In genomic region chr11:115579181-115579825, GRCh38 we compare ENCODE assay signal across 21 cellular contexts.
DNase-seq lines count a peak whose midpoint lies in the region; ATAC-seq and TF ChIP-seq lines count a peak whose summit lies in the region.
"Had no signal": no experiment of that assay in that cellular context is flagged by ENCODE, and none has a peak within 500 bp of the region (broad histone marks: within the 10 kb centered on the region; RNA-seq: fewer than 3 reads in every experiment).

No MANE protein-coding gene starts in this region.

- H3K4me1 ChIP-seq in HEK293 (ENCODE audit: control insufficient read depth, insufficient read depth, low read length) (0 out of 2 replicates have a peak, but pooled peaks cover 3% of the 10 kb centered on the region), foreskin keratinocyte (peaks cover 5% of the 10 kb centered on the region)
- H3K4me1 ChIP-seq: HAP-1 had no signal

- TF ChIP-seq CTCF in HEK293 (tag by site-specific recombination; IDR thresholded peaks at IDR 0.05) (no peak), foreskin keratinocyte (conservative IDR thresholded peaks at IDR 0.05) (no peak)

- ATAC-seq in foreskin keratinocyte = peak; percentile 49

- H3K4me1 Mint-ChIP-seq in activated CD4-positive, alpha-beta memory T cell treated with anti-CD3 and anti-CD28 coated beads, Interleukin-2, amount 10 ng/mL, durations not matched to agents 7 days and 5 days = no peaks in the 10 kb centered on the region
- H3K4me1 Mint-ChIP-seq: CD8-positive, alpha-beta memory T cell had no signal

- peak; percentile 30 for DNase-seq in RPMI7951 (ENCODE audit: low read depth)
- peak in 1 of 2 donors; percentile 64 for DNase-seq in foreskin keratinocyte
- peak; percentile 26 for DNase-seq in renal cortical epithelial cell (ENCODE audit: low read depth)
- DNase-seq in activated CD4-positive, alpha-beta memory T cell treated with anti-CD3 and anti-CD28 coated beads, Interleukin-2, amount 10 ng/mL, durations not matched to agents 7 days and 5 days = no peak
- DNase-seq in erythroblast (lab: John Stamatoyannopoulos, UW) = no peak
- no peak for DNase-seq in COLO829 (ENCODE audit: low spot score)
- DNase-seq: CD8-positive, alpha-beta memory T cell; KG1; NCI-H1105 treated with DMSO at 0.1 percent for 48 hours; NCI-H1694; NCI-H2081; NCI-H2171; NCI-H345; NCI-H524; NCI-H774; Peyer's patch; SHP77 had no signal

- no peaks in the 10 kb centered on the region for H3K27me3 Mint-ChIP-seq in activated CD4-positive, alpha-beta memory T cell treated with anti-CD3 and anti-CD28 coated beads, Interleukin-2, amount 10 ng/mL, durations not matched to agents 7 days and 5 days

- TF ChIP-seq POLR2A in erythroblast (IDR thresholded peaks at IDR 0.05; ENCODE audit: low read length) = no peak

- H3K36me3 Mint-ChIP-seq in activated CD4-positive, alpha-beta memory T cell treated with anti-CD3 and anti-CD28 coated beads, Interleukin-2, amount 10 ng/mL, durations not matched to agents 7 days and 5 days (ENCODE audit: low read depth) = no peaks in the 10 kb centered on the region
- H3K36me3 Mint-ChIP-seq: CD8-positive, alpha-beta memory T cell had no signal

- H3K4me3 ChIP-seq in HEK293 (ENCODE audit: low read depth, low read length) = no peak overlapping the region
- H3K4me3 ChIP-seq: HAP-1, Peyer's patch had no signal

- no peak overlapping the region for H3K27ac Mint-ChIP-seq in activated CD4-positive, alpha-beta memory T cell treated with anti-CD3 and anti-CD28 coated beads, Interleukin-2, amount 10 ng/mL, durations not matched to agents 7 days and 5 days
- H3K27ac Mint-ChIP-seq: CD8-positive, alpha-beta memory T cell had no signal

- H3K9me3 ChIP-seq in HEK293 (ENCODE audit: control insufficient read depth, insufficient read depth, low read depth, low read length) = no peaks in the 10 kb centered on the region
- H3K9me3 ChIP-seq: HAP-1, Peyer's patch had no signal

- no peak overlapping the region for H3K27ac ChIP-seq in HEK293 (ENCODE audit: extremely low read depth, low read depth, low read length)
- no peak overlapping the region for H3K27ac ChIP-seq in foreskin keratinocyte
- H3K27ac ChIP-seq: C4-2B, HL-60, Peyer's patch had no signal

- CTCF ChIA-PET in HEK293 (lab: Yijun Ruan, JAX) = interaction anchor here (0.9 to 1.6 kb wide), 2 partner anchors 73 to 805 kb away, joined by 3 read pairs; no protein-coding TSS in a partner anchor
- CTCF ChIA-PET in activated CD4-positive, alpha-beta memory T cell treated with anti-CD3 and anti-CD28 coated beads, Interleukin-2, amount 10 ng/mL, durations not matched to agents 7 days and 5 days (lab: Charles Lee) = no interaction called here

- no peak overlapping the region for H3K4me3 Mint-ChIP-seq in activated CD4-positive, alpha-beta memory T cell treated with anti-CD3 and anti-CD28 coated beads, Interleukin-2, amount 10 ng/mL, durations not matched to agents 7 days and 5 days
- H3K4me3 Mint-ChIP-seq: CD8-positive, alpha-beta memory T cell had no signal

- H3K36me3 ChIP-seq in HEK293 (ENCODE audit: control insufficient read depth in 2 of 2, insufficient read depth in 1 of 2, low read length in 2 of 2) = no peaks in the 10 kb centered on the region
- H3K36me3 ChIP-seq: HAP-1, Peyer's patch had no signal

- no peaks in the 10 kb centered on the region for H3K27me3 ChIP-seq in foreskin keratinocyte
- H3K27me3 ChIP-seq: Peyer's patch had no signal

- POLR2A ChIA-PET in HEK293 (lab: Yijun Ruan, JAX) = no interaction called here
- POLR2A ChIA-PET in activated CD4-positive, alpha-beta memory T cell treated with anti-CD3 and anti-CD28 coated beads, Interleukin-2, amount 10 ng/mL, durations not matched to agents 7 days and 5 days (lab: Charles Lee) = no interaction called here

- peaks cover 2% of the 10 kb centered on the region for H3K9me3 Mint-ChIP-seq in activated CD4-positive, alpha-beta memory T cell treated with anti-CD3 and anti-CD28 coated beads, Interleukin-2, amount 10 ng/mL, durations not matched to agents 7 days and 5 days

TF ChIP-seq in HEK293, 187 proteins besides CTCF, POLR2A, EP300 and RAD21:
- TF ChIP-seq ZNF623 (tag by site-specific recombination; IDR thresholded peaks at IDR 0.05) = peak; percentile 61
- TF ChIP-seq ZNF16 (tag by site-specific recombination; IDR thresholded peaks at IDR 0.05; ENCODE audit: low read depth) = no peak

Comparison
In these comparisons a context has a peak if more than half of its experiments do, and no peak if none do; other contexts are left out.
1. DNase-seq: peak in RPMI7951 (single experiment) and renal cortical epithelial cell (single experiment); none in activated CD4-positive, alpha-beta memory T cell treated with anti-CD3 and anti-CD28 coated beads, Interleukin-2, amount 10 ng/mL, durations not matched to agents 7 days and 5 days (single experiment), erythroblast (0 of 2) and COLO829 (single experiment).